ENCODE assay signal across 2 cellular contexts in the genomic region with DNA sequence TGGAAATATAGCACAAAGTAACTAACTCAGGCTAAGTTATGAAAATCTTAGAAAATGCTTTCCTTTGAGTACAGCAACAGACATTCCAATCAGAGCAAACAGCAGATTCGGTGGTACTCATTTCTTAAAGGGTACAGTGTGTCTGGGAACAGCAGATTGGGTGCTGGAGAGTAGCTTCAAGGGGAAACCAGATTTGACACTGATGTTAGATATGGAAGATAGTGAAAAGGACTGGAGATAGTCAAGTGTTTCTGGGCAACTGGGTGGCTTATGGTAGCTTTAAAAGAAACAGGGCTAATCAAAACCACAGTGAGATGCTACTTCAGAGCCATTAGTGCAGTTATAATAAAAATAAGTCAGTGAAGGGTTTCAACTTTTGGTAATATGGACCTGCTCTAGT.
TF ChIP-seq lines count a peak whose summit lies in the region.

No MANE protein-coding gene starts in this region.

TF ChIP-seq in GM23338, 12 proteins besides CTCF, POLR2A, EP300 and RAD21 (continues in another document):
- TF ChIP-seq NANOG (IDR thresholded peaks at IDR 0.05; ENCODE audit: borderline replicate concordance): no peak
- TF ChIP-seq STAT1 (IDR thresholded peaks at IDR 0.05; ENCODE audit: unreplicated experiment): no peak
- TF ChIP-seq ETS1 (IDR thresholded peaks at IDR 0.05): no peak
- no peak for TF ChIP-seq ZNF462 (CRISPR knock-in tag; IDR thresholded peaks at IDR 0.05)
- TF ChIP-seq CREB1 (CRISPR knock-in tag; IDR thresholded peaks at IDR 0.05; ENCODE audit: low read depth): no peak
- no peak for TF ChIP-seq EZH2 (IDR thresholded peaks at IDR 0.05; ENCODE audit: low read depth, unreplicated experiment)
- TF ChIP-seq ZNF331 (CRISPR knock-in tag; IDR thresholded peaks at IDR 0.05; ENCODE audit: low read depth): no peak
- no peak for TF ChIP-seq JUNB (IDR thresholded peaks at IDR 0.05; ENCODE audit: unreplicated experiment)
- no peak for TF ChIP-seq REST (IDR thresholded peaks at IDR 0.05; ENCODE audit: unreplicated experiment)
- no peak for TF ChIP-seq POLR2AphosphoS5 (IDR thresholded peaks at IDR 0.05; ENCODE audit: low read depth)

TF ChIP-seq in HCT116, 20 proteins besides CTCF, POLR2A, EP300 and RAD21:
- TF ChIP-seq SRF (IDR thresholded peaks at IDR 0.05; ENCODE audit: low read depth): no peak
- TF ChIP-seq SP1 (IDR thresholded peaks at IDR 0.05; ENCODE audit: low read depth): no peak
- no peak for TF ChIP-seq ZNF274 (IDR thresholded peaks at IDR 0.05; ENCODE audit: low read depth, low read length)
- TF ChIP-seq ELF1 (IDR thresholded peaks at IDR 0.05; ENCODE audit: borderline replicate concordance, low read depth): no peak
- TF ChIP-seq REST (IDR thresholded peaks at IDR 0.05; ENCODE audit: low read depth): no peak
- no peak for TF ChIP-seq CEBPB (IDR thresholded peaks at IDR 0.05; ENCODE audit: low read depth)
- no peak for TF ChIP-seq EZH2 (IDR thresholded peaks at IDR 0.05)
